In the genomic region with DNA sequence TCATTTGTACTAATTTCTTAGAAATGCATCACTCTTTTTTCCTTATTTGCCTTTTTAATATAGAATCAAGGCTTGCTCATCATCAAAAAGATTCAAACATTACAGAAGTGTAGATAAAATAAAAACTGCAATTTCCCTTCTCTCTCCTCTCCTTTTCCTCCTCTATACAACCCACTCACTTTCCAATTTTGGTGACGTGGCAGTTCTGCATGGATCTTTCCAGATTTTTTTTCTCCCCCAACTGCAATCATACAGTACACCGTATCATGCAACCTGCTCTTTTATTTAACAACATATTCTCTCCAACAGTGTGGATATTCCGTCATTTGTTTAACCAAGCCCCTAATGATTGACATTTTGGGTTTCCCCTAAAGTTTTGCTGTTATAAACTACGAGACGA, we compare ENCODE assay signal across 28 cellular contexts.
"Had no signal": no experiment of that assay in that cellular context is flagged by ENCODE, and none has a peak within 500 bp of the region (broad histone marks: within the 10 kb centered on the region; RNA-seq: fewer than 3 reads in every experiment).

No MANE protein-coding gene starts in this region.

- ATAC-seq: activated naive CD4-positive, alpha-beta T cell treated with anti-CD3 and anti-CD28 coated beads, Interleukin-2, amount 50 U/mL, for 72 hours; activated T-cell treated with anti-CD3 and anti-CD28 coated beads, Interleukin-2, amount 50 U/mL, for 72 hours; gastroesophageal sphincter; WTC11 had no signal

- H3K36me3 ChIP-seq: brain microvascular endothelial cell, colonic mucosa, esophagus squamous epithelium, gastroesophageal sphincter had no signal

- H3K9me3 ChIP-seq: colonic mucosa, esophagus squamous epithelium, gastroesophageal sphincter had no signal

- H3K4me3 ChIP-seq: colonic mucosa, esophagus squamous epithelium, gastroesophageal sphincter had no signal

- FAIRE-seq: astrocyte, bronchial epithelial cell, endometrium, endothelial cell of umbilical vein had no signal

- DNase-seq: activated CD4-positive, alpha-beta memory T cell treated with anti-CD3 and anti-CD28 coated beads, Interleukin-2, amount 10 ng/mL, durations not matched to agents 7 days and 5 days; activated CD4-positive, alpha-beta T cell treated with anti-CD3 and anti-CD28 coated beads for 1 hour; activated CD4-positive, alpha-beta T cell treated with anti-CD3 and anti-CD28 coated beads for 4 hours; activated CD4-positive, alpha-beta T cell treated with anti-CD3 and anti-CD28 coated beads, Interleukin-2, amount 10 ng/mL, durations not matched to agents 7 days and 5 days; activated CD4-positive, alpha-beta T cell treated with anti-CD3 and anti-CD28 coated beads, Interleukin-2, amount 50 U/mL, for 4 hours; activated CD8-positive, alpha-beta memory T cell treated with anti-CD3 and anti-CD28 coated beads, Interleukin-2, amount 50 U/mL, for 48 hours; activated gamma-delta T cell; activated naive CD4-positive, alpha-beta T cell; activated naive CD4-positive, alpha-beta T cell treated with anti-CD3 and anti-CD28 coated beads, Interleukin-2, amount 10 ng/mL, durations not matched to agents 7 days and 5 days; activated naive CD8-positive, alpha-beta T cell treated with anti-CD3 and anti-CD28 coated beads, Interleukin-2, amount 10 ng/mL, durations not matched to agents 7 days and 5 days; activated T-cell treated with anti-CD3 and anti-CD28 coated beads for 4 hours; activated T-cell treated with anti-CD3 and anti-CD28 coated beads, Interleukin-2, amount 50 U/mL, for 24 hours; activated T-cell treated with anti-CD3 and anti-CD28 coated beads, Interleukin-2, amount 50 U/mL, for 72 hours; anterior cingulate cortex; brain microvascular endothelial cell; colonic mucosa; effector CD8-positive, alpha-beta T cell; esophagus squamous epithelium; foreskin melanocyte; T-helper 2 cell had no signal

- H3K27me3 ChIP-seq: brain microvascular endothelial cell, colonic mucosa, esophagus squamous epithelium, gastroesophageal sphincter had no signal

- H3K4me1 ChIP-seq: colonic mucosa, esophagus squamous epithelium, gastroesophageal sphincter had no signal

- H3K27ac ChIP-seq: brain microvascular endothelial cell, colonic mucosa, epithelial cell of prostate, esophagus squamous epithelium, gastroesophageal sphincter had no signal
